7 cellular contexts compared by ENCODE assay signal in the genomic region with DNA sequence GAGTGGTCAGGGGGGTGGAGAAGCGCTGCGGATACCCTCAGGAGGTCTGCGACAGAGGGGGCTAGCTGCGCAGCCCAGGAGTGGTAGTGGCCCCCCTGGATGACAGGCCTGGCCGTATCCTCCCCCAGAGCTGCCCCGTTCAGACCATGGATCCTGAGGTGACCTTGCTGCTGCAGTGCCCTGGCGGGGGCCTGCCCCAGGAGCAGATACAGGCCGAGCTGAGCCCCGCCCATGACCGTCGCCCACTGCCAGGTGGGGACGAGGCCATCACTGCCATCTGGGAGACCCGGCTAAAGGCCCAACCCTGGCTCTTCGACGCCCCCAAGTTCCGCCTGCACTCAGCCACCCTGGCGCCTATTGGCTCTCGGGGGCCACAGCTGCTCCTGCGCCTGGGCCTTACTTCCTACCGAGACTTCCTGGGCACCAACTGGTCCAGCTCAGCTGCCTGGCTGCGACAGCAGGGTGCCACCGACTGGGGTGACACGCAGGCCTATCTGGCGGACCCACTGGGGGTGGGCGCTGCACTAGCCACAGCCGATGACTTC. TPM values are rescaled to one million over a fixed set of nuclear protein-coding genes. Genes with fewer than 3 reads are reported as not detected.
DNase-seq lines count a peak whose midpoint lies in the region; ATAC-seq and TF ChIP-seq lines count a peak whose summit lies in the region.

No MANE protein-coding gene starts in this region.

- no CpG with 5 or more reads among the region's 26 CpGs for WGBS in SK-N-SH (ENCODE audit: low lambda C conversion rate)

- peak; percentile 21 for ATAC-seq in GM18502 (IDR thresholded peaks at IDR 0.05; ENCODE audit: poor library complexity, unreplicated experiment)

- peak overlapping the region; percentile 78; the same call in 1 of the 2 replicates for H2AFZ ChIP-seq in SK-N-SH (ENCODE audit: low read depth)

- H3K4me2 ChIP-seq in SK-N-SH = peak overlapping the region; percentile 98

- peak overlapping the region; percentile 53 to 91 (median 86) for H3K27ac Mint-ChIP-seq in IgD-negative memory B cell

- no peaks in the 10 kb centered on the region for H3K36me3 Mint-ChIP-seq in IgD-negative memory B cell

- peaks cover 10% of the 10 kb centered on the region for H3F3A ChIP-seq in SK-N-SH (replicated peaks; ENCODE audit: insufficient read depth)

- peaks cover 42% of the 10 kb centered on the region for H3K79me2 ChIP-seq in SK-N-SH (ENCODE audit: insufficient read depth)

- H3K9me3 ChIP-seq in SK-N-SH = no peaks in the 10 kb centered on the region
- no peaks in the 10 kb centered on the region for H3K9me3 ChIP-seq in iPS-20b (ENCODE audit: insufficient read depth, low read depth, low read length)

- H3K27ac ChIP-seq in SK-N-SH (ENCODE audit: low read depth in 2 of 2, low read length in 1 of 2) (peak overlapping the region; percentile 44 to 88), iPS-20b (ENCODE audit: low read length) (peak overlapping the region; percentile 49)

- no peak; the same call in 1 of the 2 replicates for TF ChIP-seq CTCF in SK-N-SH (IDR thresholded peaks at IDR 0.05)
- no peak for TF ChIP-seq CTCF in astrocyte of the spinal cord (IDR thresholded peaks at IDR 0.05; ENCODE audit: low read depth, low read length)

- no peaks in the 10 kb centered on the region for H3K9me3 Mint-ChIP-seq in IgD-negative memory B cell

- H3K4me1 ChIP-seq in SK-N-SH (ENCODE audit: control insufficient read depth in 1 of 2, insufficient read depth in 2 of 2, low read depth in 1 of 2, low read length in 1 of 2) = peaks cover 13 to 39% of the 10 kb centered on the region in 2 experiments; a peak in 2 of 4 replicates
- peaks cover 13% of the 10 kb centered on the region for H3K4me1 ChIP-seq in iPS-20b (ENCODE audit: insufficient read depth, low read length)

- H3K4me1 Mint-ChIP-seq in IgD-negative memory B cell = peaks cover 17 to 26% (median 24%) of the 10 kb centered on the region in 3 donors

- H3K27me3 Mint-ChIP-seq in IgD-negative memory B cell = no peaks in the 10 kb centered on the region

- no peak for TF ChIP-seq EP300 in SK-N-SH (IDR thresholded peaks at IDR 0.05; ENCODE audit: borderline replicate concordance in 1 of 2, low read depth in 1 of 2, low read length in 1 of 2)

- no peaks in the 10 kb centered on the region for H4K20me1 ChIP-seq in SK-N-SH (ENCODE audit: insufficient read depth)

- POLR2A ChIA-PET in SK-N-SH (lab: Yijun Ruan, JAX) = interaction anchor here (0.7 to 1.7 kb wide), 16 partner anchors 9 to 91 kb away, joined by 3 to 6 read pairs (median 4); a partner anchor contains a TSS

- H3K27me3 ChIP-seq in SK-N-SH (ENCODE audit: insufficient read depth) (no peaks in the 10 kb centered on the region), iPS-20b (ENCODE audit: insufficient read depth, low read length) (peaks cover 2% of the 10 kb centered on the region; the same call in 1 of the 2 replicates)

- H3K9me2 ChIP-seq in SK-N-SH = no peaks in the 10 kb centered on the region

- H3K36me3 ChIP-seq in SK-N-SH (replicated peaks in 1 of 2; ENCODE audit: control insufficient read depth in 1 of 2, insufficient read depth in 2 of 2, low read length in 1 of 2) = peaks cover 0 to 14% of the 10 kb centered on the region in 2 experiments
- H3K36me3 ChIP-seq in iPS-20b (ENCODE audit: insufficient read depth, low read depth, low read length) = no peaks in the 10 kb centered on the region

- CTCF ChIA-PET in SK-N-SH (lab: Yijun Ruan, JAX) = interaction anchor here (1.0 to 5.2 kb wide), 7 partner anchors 22 to 78 kb away, joined by 3 to 36 read pairs (median 4); a partner anchor contains a TSS

- H3K4me3 ChIP-seq in SK-N-SH (ENCODE audit: low read depth in 2 of 2, low read length in 1 of 2) (peak overlapping the region; percentile 88 to 97), astrocyte of the spinal cord (ENCODE audit: low read depth, low read length) (peak overlapping the region; percentile 80), iPS-20b (ENCODE audit: low read length) (peak overlapping the region; percentile 93)

- DNase-seq in SK-N-SH (peak; percentile 76), astrocyte of the spinal cord (ENCODE audit: low read depth, low spot score) (no peak), GOT3 (lab: John Stamatoyannopoulos, UW) (no peak)
- DNase-seq in stimulated activated CD4-positive, alpha-beta T cell treated with anti-CD3 and anti-CD28 coated beads, Interleukin-4, amount 100 ng/mL, for 24 hours = peak; percentile 62

- in situ Hi-C loops in astrocyte of the spinal cord (cut with HindIII; ENCODE audit: low sequenced_read_pairs) = no loop called here

- peak overlapping the region; percentile 75 for H3K9ac ChIP-seq in SK-N-SH
- peak overlapping the region; percentile 88 for H3K9ac ChIP-seq in iPS-20b (ENCODE audit: low read depth, low read length)

- TF ChIP-seq RAD21 in SK-N-SH (IDR thresholded peaks at IDR 0.05; ENCODE audit: low read length) = no peak

- peak overlapping the region; percentile 93 to 98 (median 96) for H3K4me3 Mint-ChIP-seq in IgD-negative memory B cell

TF ChIP-seq in SK-N-SH, 30 proteins besides CTCF, POLR2A, EP300 and RAD21:
- TF ChIP-seq NRF1 (IDR thresholded peaks at IDR 0.05; ENCODE audit: low read depth, low read length) (no peak), MEF2A (IDR thresholded peaks at IDR 0.05; ENCODE audit: borderline replicate concordance, low read depth) (no peak), POLR2AphosphoS5 (IDR thresholded peaks at IDR 0.05; ENCODE audit: low read depth, low read length) (no peak), MXI1 (IDR thresholded peaks at IDR 0.05; ENCODE audit: low read depth, low read length) (0 out of 2 replicates have a peak, but pooled peaks have one; percentile 4), CHD2 (IDR thresholded peaks at IDR 0.05; ENCODE audit: low read length, partially characterized antibody) (no peak), GATA2 (CRISPR knock-in tag; IDR thresholded peaks at IDR 0.05) (no peak), EZH2phosphoT487 (IDR thresholded peaks at IDR 0.05; ENCODE audit: borderline replicate concordance, low read depth) (no peak)
- TF ChIP-seq, protein P1, sequence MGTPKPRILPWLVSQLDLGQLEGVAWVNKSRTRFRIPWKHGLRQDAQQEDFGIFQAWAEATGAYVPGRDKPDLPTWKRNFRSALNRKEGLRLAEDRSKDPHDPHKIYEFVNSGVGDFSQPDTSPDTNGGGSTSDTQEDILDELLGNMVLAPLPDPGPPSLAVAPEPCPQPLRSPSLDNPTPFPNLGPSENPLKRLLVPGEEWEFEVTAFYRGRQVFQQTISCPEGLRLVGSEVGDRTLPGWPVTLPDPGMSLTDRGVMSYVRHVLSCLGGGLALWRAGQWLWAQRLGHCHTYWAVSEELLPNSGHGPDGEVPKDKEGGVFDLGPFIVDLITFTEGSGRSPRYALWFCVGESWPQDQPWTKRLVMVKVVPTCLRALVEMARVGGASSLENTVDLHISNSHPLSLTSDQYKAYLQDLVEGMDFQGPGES (IDR thresholded peaks at IDR 0.05; ENCODE audit: low read depth, low read length) = no peak

RNA-seq across cellular contexts. Expression of a gene that starts 0.5 kb away (rescaled TPM):
- polyA plus RNA-seq in IgD-negative memory B cell (56.6 TPM), SK-N-SH (2012; rRNA removed) (72.7 and 74.0 TPM in 2 replicates)
- polyA plus RNA-seq in SK-N-SH (2012; cell fraction: cytosol; rRNA removed) = 31.3 and 42.6 TPM in 2 replicates
- 150 and 256 TPM in 2 replicates for polyA plus RNA-seq in SK-N-SH (2012; cell fraction: nucleus; rRNA removed)

RNA-seq across cellular contexts. Expression of a gene that starts 0.6 kb away (rescaled TPM):
- polyA plus RNA-seq in IgD-negative memory B cell = 75.0 TPM
- polyA plus RNA-seq in SK-N-SH (2012; rRNA removed) = 61.5 and 62.4 TPM in 2 replicates
- 31.0 and 39.9 TPM in 2 replicates for polyA plus RNA-seq in SK-N-SH (2012; cell fraction: cytosol; rRNA removed)
- 222 and 331 TPM in 2 replicates for polyA plus RNA-seq in SK-N-SH (2012; cell fraction: nucleus; rRNA removed)

RNA-seq across cellular contexts. Expression of a gene that starts 3.8 kb away (rescaled TPM):
- polyA plus RNA-seq in IgD-negative memory B cell = 49.3 TPM
- 46.9 and 52.1 TPM in 2 replicates for polyA plus RNA-seq in SK-N-SH (2012; rRNA removed)
- polyA plus RNA-seq in SK-N-SH (2012; cell fraction: cytosol; rRNA removed) = 18.5 and 31.6 TPM in 2 replicates
- 68.2 and 78.5 TPM in 2 replicates for polyA plus RNA-seq in SK-N-SH (2012; cell fraction: nucleus; rRNA removed)

RNA-seq across cellular contexts. Expression of a gene that starts 7.8 kb away (rescaled TPM):
- polyA plus RNA-seq in IgD-negative memory B cell (34.8 TPM), SK-N-SH (2012; rRNA removed) (16.3 and 29.9 TPM in 2 replicates)
- 31.2 and 40.8 TPM in 2 replicates for polyA plus RNA-seq in SK-N-SH (2012; cell fraction: cytosol; rRNA removed)
- 39.6 and 40.1 TPM in 2 replicates for polyA plus RNA-seq in SK-N-SH (2012; cell fraction: nucleus; rRNA removed)

RNA-seq across cellular contexts. Expression of a gene that starts 14.3 kb away (rescaled TPM):
- 101 TPM for polyA plus RNA-seq in IgD-negative memory B cell
- 84.8 and 127 TPM in 2 replicates for polyA plus RNA-seq in SK-N-SH (2012; rRNA removed)
- 87.0 and 100 TPM in 2 replicates for polyA plus RNA-seq in SK-N-SH (2012; cell fraction: cytosol; rRNA removed)
- 96.5 and 148 TPM in 2 replicates for polyA plus RNA-seq in SK-N-SH (2012; cell fraction: nucleus; rRNA removed)

Comparison
In these comparisons a context has a peak if more than half of its experiments do, and no peak if none do; other contexts are left out.
1. DNase-seq: peak in SK-N-SH (single experiment) and stimulated activated CD4-positive, alpha-beta T cell treated with anti-CD3 and anti-CD28 coated beads, Interleukin-4, amount 100 ng/mL, for 24 hours (single experiment); none in astrocyte of the spinal cord (single experiment) and GOT3 (single experiment).
2. Peak in every context shown above with its lines, with median percentiles within 50 percentile points of each other: H3K4me3 ChIP-seq.